17 cellular contexts compared by ENCODE assay signal in the genomic region with DNA sequence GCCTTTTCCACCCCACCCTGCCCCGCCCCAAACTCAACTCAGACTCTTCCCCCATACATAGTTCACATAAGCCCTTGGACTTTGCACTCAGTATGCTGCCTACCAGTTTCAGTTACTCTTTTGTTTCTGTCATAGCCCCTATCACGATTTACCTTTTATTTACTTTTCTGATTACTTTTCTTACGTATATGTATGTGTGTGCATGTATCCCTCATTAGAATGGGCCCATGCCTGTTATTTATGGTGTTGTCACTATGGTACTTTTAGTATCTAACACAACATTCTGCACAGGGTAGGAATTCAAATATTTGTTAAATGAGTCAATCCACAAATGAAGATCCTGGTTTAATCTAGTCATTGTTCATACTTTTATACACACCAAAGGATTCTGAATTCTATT. TPM values are rescaled to one million over a fixed set of nuclear protein-coding genes. Genes with fewer than 3 reads are reported as not detected.
DNase-seq lines count a peak whose midpoint lies in the region; ATAC-seq, FAIRE-seq and TF ChIP-seq lines count a peak whose summit lies in the region.
"Had no signal": no experiment of that assay in that cellular context is flagged by ENCODE, and none has a peak within 500 bp of the region (broad histone marks: within the 10 kb centered on the region; RNA-seq: fewer than 3 reads in every experiment).

No MANE protein-coding gene starts in this region.

- H2AFZ ChIP-seq in HepG2 (ENCODE audit: low read length) (no peak overlapping the region), SK-N-SH (ENCODE audit: low read depth) (no peak overlapping the region)

- peaks cover 8% of the 10 kb centered on the region for H3K4me1 ChIP-seq in HepG2 (ENCODE audit: insufficient read depth, low read length)
- no peaks in the 10 kb centered on the region for H3K4me1 ChIP-seq in right lobe of liver
- peaks cover 0 to 18% of the 10 kb centered on the region in 2 experiments; a peak in 2 of 4 replicates for H3K4me1 ChIP-seq in SK-N-SH (ENCODE audit: control insufficient read depth in 1 of 2, insufficient read depth in 2 of 2, low read depth in 1 of 2, low read length in 1 of 2)
- H3K4me1 ChIP-seq in foreskin keratinocyte: peaks cover 11% of the 10 kb centered on the region
- no peaks in the 10 kb centered on the region for H3K4me1 ChIP-seq in uterus

- WGBS in HepG2 (ENCODE audit: low lambda C conversion rate): 14% methylated on average over 3 of the region's 3 CpGs
- WGBS in right lobe of liver (ENCODE audit: insufficient coverage, low coverage, low lambda C conversion rate, missing lambda C conversion rate): 50% methylated on average over 3 of the region's 3 CpGs
- whole genome bisulfite sequencing in SK-N-SH (ENCODE audit: low lambda C conversion rate): 88% methylated on average over 3 of the region's 3 CpGs

- POLR2A ChIA-PET in HepG2 (lab: Yijun Ruan, JAX): no interaction called here
- POLR2A ChIA-PET in SK-N-SH (lab: Yijun Ruan, JAX): no interaction called here

- H3K36me3 ChIP-seq in HepG2 (replicated peaks in 1 of 2; ENCODE audit: control insufficient read depth in 1 of 2, insufficient read depth in 2 of 2, low read length in 2 of 2) (no peaks in the 10 kb centered on the region), right lobe of liver (no peaks in the 10 kb centered on the region), SK-N-SH (replicated peaks in 1 of 2; ENCODE audit: control insufficient read depth in 1 of 2, insufficient read depth in 2 of 2, low read length in 1 of 2) (no peaks in the 10 kb centered on the region), uterus (no peaks in the 10 kb centered on the region)
- H3K36me3 ChIP-seq: ovary had no signal

- H3K9me2 ChIP-seq in SK-N-SH: no peaks in the 10 kb centered on the region

- DNase-seq in HepG2 (ENCODE audit: low spot score): peak; percentile 41
- no peak for DNase-seq in right lobe of liver
- no peak for DNase-seq in SK-N-SH
- peak; percentile 57 to 75 for DNase-seq in foreskin keratinocyte
- no peak for DNase-seq in uterus
- no peak for DNase-seq in stimulated activated CD8-positive, alpha-beta memory T cell treated with anti-CD3 and anti-CD28 coated beads, Interleukin-4, amount 100 ng/mL, for 48 hours
- DNase-seq in NCI-H1417 (lab: John Stamatoyannopoulos, UW): no peak
- DNase-seq in GM12892 (ENCODE audit: insufficient read length): no peak
- DNase-seq: activated T-cell treated with anti-CD3 and anti-CD28 coated beads, Interleukin-2, amount 50 U/mL, for 72 hours; NCI-H1105; NCI-H510A; OCI-M1; ovary; stimulated activated CD4-positive, alpha-beta T cell treated with anti-CD3 and anti-CD28 coated beads, Interleukin-12 subunit alpha, Interleukin-12 subunit beta, amount 100 ng/mL, for 4 hours had no signal

- H3K9ac ChIP-seq in HepG2 (ENCODE audit: insufficient read depth, low read depth, low read length) (no peak overlapping the region), SK-N-SH (peak overlapping the region; percentile 18; the same call in 1 of the 2 replicates)

- ATAC-seq in HepG2: peak; percentile 50
- ATAC-seq in right lobe of liver: no peak
- ATAC-seq in foreskin keratinocyte: peak; percentile 58
- ATAC-seq: activated T-cell treated with anti-CD3 and anti-CD28 coated beads, Interleukin-2, amount 50 U/mL, for 72 hours had no signal

- H3K9me3 ChIP-seq in HepG2 (ENCODE audit: low read length): no peaks in the 10 kb centered on the region
- no peaks in the 10 kb centered on the region for H3K9me3 ChIP-seq in right lobe of liver
- H3K9me3 ChIP-seq in SK-N-SH: no peaks in the 10 kb centered on the region
- H3K9me3 ChIP-seq in uterus: no peaks in the 10 kb centered on the region
- H3K9me3 ChIP-seq: ovary had no signal

- no peaks in the 10 kb centered on the region for H4K20me1 ChIP-seq in HepG2 (ENCODE audit: insufficient read depth, low read length)
- H4K20me1 ChIP-seq in SK-N-SH (ENCODE audit: insufficient read depth): no peaks in the 10 kb centered on the region

- H3F3A ChIP-seq in SK-N-SH (replicated peaks; ENCODE audit: insufficient read depth): peaks cover 16% of the 10 kb centered on the region

- TF ChIP-seq POLR2A in HepG2 (IDR thresholded peaks at IDR 0.05; ENCODE audit: insufficient read depth in 1 of 2, low read depth in 2 of 2, low read length in 2 of 2) (no peak), right lobe of liver (IDR thresholded peaks at IDR 0.05) (no peak), uterus (IDR thresholded peaks at IDR 0.05) (no peak), GM12892 (IDR thresholded peaks at IDR 0.05; ENCODE audit: low read depth, low read length) (no peak)

- H3K27ac ChIP-seq in HepG2 (ENCODE audit: extremely low read length, insufficient read depth, low read length) (no peak overlapping the region), right lobe of liver (no peak overlapping the region), SK-N-SH (ENCODE audit: low read depth in 2 of 2, low read length in 1 of 2) (peak overlapping the region in 1 of 2 experiments; percentile 73; a peak in 3 of 4 replicates), foreskin keratinocyte (no peak overlapping the region), uterus (peak overlapping the region; percentile 71 to 90)
- H3K27ac ChIP-seq: coronary artery, ovary had no signal

- in situ Hi-C loops in HepG2 (cut with HindIII; ENCODE audit: extremely low pct_ligation_motif_present, low pct_unique_long_range_greater_than_20kb): no loop called here

- H3K4me2 ChIP-seq in HepG2 (ENCODE audit: low read depth, low read length) (no peak overlapping the region), SK-N-SH (no peak overlapping the region)

- CTCF ChIA-PET in HepG2 (lab: Yijun Ruan, JAX; ENCODE audit: low intra/inter-chr PET ratio, low total read pairs): no interaction called here
- CTCF ChIA-PET in SK-N-SH (lab: Yijun Ruan, JAX): no interaction called here

- no TSS peak for BruUV-seq in HepG2 (replicated peaks; lab: Mats Ljungman, UMichigan)

- intact Hi-C loops in HepG2 (cut with micrococcal nuclease; ENCODE audit: unreplicated experiment) (no loop called here), right lobe of liver (cut with DNase I) (no loop called here), uterus (cut with DNase I; ENCODE audit: low total_unique reads) (no loop called here)

- TF ChIP-seq CTCF in HepG2 (CRISPR knock-in tag; IDR thresholded peaks at IDR 0.05): no peak
- no peak for TF ChIP-seq CTCF in right lobe of liver (IDR thresholded peaks at IDR 0.05)
- TF ChIP-seq CTCF in SK-N-SH (IDR thresholded peaks at IDR 0.05): no peak
- TF ChIP-seq CTCF in foreskin keratinocyte (conservative IDR thresholded peaks at IDR 0.05): no peak
- no peak for TF ChIP-seq CTCF in uterus (IDR thresholded peaks at IDR 0.05)

- H3K79me2 ChIP-seq in HepG2 (ENCODE audit: insufficient read depth, low read length) (no peaks in the 10 kb centered on the region), SK-N-SH (ENCODE audit: insufficient read depth) (no peaks in the 10 kb centered on the region)

- H3K27me3 ChIP-seq in HepG2 (ENCODE audit: control insufficient read depth in 1 of 2, insufficient read depth in 2 of 2, low read length in 2 of 2): no peaks in the 10 kb centered on the region
- no peaks in the 10 kb centered on the region for H3K27me3 ChIP-seq in right lobe of liver
- H3K27me3 ChIP-seq in SK-N-SH (ENCODE audit: insufficient read depth): no peaks in the 10 kb centered on the region
- H3K27me3 ChIP-seq in foreskin keratinocyte: no peaks in the 10 kb centered on the region
- H3K27me3 ChIP-seq in uterus: no peaks in the 10 kb centered on the region
- H3K27me3 ChIP-seq: ovary had no signal

- TF ChIP-seq EP300 in HepG2 (IDR thresholded peaks at IDR 0.05; ENCODE audit: low read depth in 2 of 2, low read length in 2 of 2) (no peak), HepG2 (CRISPR knock-in tag; IDR thresholded peaks at IDR 0.05; ENCODE audit: borderline replicate concordance) (no peak), SK-N-SH (IDR thresholded peaks at IDR 0.05; ENCODE audit: borderline replicate concordance in 1 of 2, low read depth in 1 of 2, low read length in 1 of 2) (no peak)

- no peak for FAIRE-seq in HepG2 (lab: Jason Lieb, UNC)
- FAIRE-seq in GM12892 (lab: Jason Lieb, UNC): no peak
- FAIRE-seq: D721Med had no signal

- no peak overlapping the region for H3K4me3 ChIP-seq in HepG2 (replicated peaks in 1 of 3; ENCODE audit: insufficient read depth in 1 of 3, low read depth in 2 of 3, low read length in 3 of 3)
- H3K4me3 ChIP-seq in right lobe of liver: no peak overlapping the region
- no peak overlapping the region for H3K4me3 ChIP-seq in SK-N-SH (ENCODE audit: low read depth in 2 of 2, low read length in 1 of 2)
- no peak overlapping the region for H3K4me3 ChIP-seq in uterus
- H3K4me3 ChIP-seq: coronary artery, ovary had no signal

- TF ChIP-seq RAD21 in HepG2 (CRISPR knock-in tag; IDR thresholded peaks at IDR 0.05) (no peak), SK-N-SH (IDR thresholded peaks at IDR 0.05; ENCODE audit: low read length) (no peak)

RNA-seq across cellular contexts. Expression of a gene that starts 16.5 kb away (rescaled TPM):
- total RNA-seq in HepG2 (2016; rRNA removed; fragmentation: Illumina TruSeq; extraction: Trizol): not detected in 2 replicates
- not detected in 2 replicates for total RNA-seq in HepG2 (2016; cell fraction: cytosol; rRNA removed; fragmentation: Illumina TruSeq; extraction: Trizol; ENCODE audit: low read depth)
- not detected in 2 replicates for total RNA-seq in HepG2 (2016; cell fraction: insoluble cytoplasmic fraction; rRNA removed; fragmentation: Illumina TruSeq; extraction: Trizol)
- total RNA-seq in HepG2 (2016; cell fraction: membrane; rRNA removed; fragmentation: Illumina TruSeq; extraction: Trizol): not detected in 2 replicates
- total RNA-seq in HepG2 (2016; cell fraction: nucleus; rRNA removed; fragmentation: Illumina TruSeq; extraction: Trizol): not detected in 2 replicates
- polyA plus RNA-seq in HepG2 (2011; rRNA removed): not detected in 2 replicates
- polyA plus RNA-seq in HepG2 (2011; cell fraction: cytosol; rRNA removed): not detected in 2 replicates
- polyA plus RNA-seq in HepG2 (2011; cell fraction: nucleus; rRNA removed): not detected in 2 replicates
- polyA plus RNA-seq in HepG2 (2012): not detected in 2 replicates
- polyA plus RNA-seq in HepG2 (2016; cell fraction: cytosol; fragmentation: Illumina TruSeq; extraction: Trizol; ENCODE audit: low read depth): not detected in 2 replicates
- not detected in 2 replicates for polyA plus RNA-seq in HepG2 (2016; cell fraction: insoluble cytoplasmic fraction; fragmentation: Illumina TruSeq; extraction: Trizol; ENCODE audit: low read depth)
- polyA plus RNA-seq in HepG2 (2016; cell fraction: membrane; fragmentation: Illumina TruSeq; extraction: Trizol; ENCODE audit: low read depth): not detected in 2 replicates
- not detected in 2 replicates for polyA plus RNA-seq in HepG2 (2016; cell fraction: nucleus; fragmentation: Illumina TruSeq; extraction: Trizol; ENCODE audit: insufficient read depth, low read depth)
- polyA minus RNA-seq in HepG2 (2011; rRNA and poly(A)+ RNA removed; ENCODE audit: low replicate concordance): not detected in 2 replicates
- polyA minus RNA-seq in HepG2 (2011; cell fraction: cytosol; rRNA and poly(A)+ RNA removed): not detected in 2 replicates
- not detected in 2 replicates for polyA minus RNA-seq in HepG2 (2011; cell fraction: nucleus; rRNA and poly(A)+ RNA removed)
- total RNA-seq in right lobe of liver: 10 to 100 TPM in 3 of 6 experiments, 1 to 10 TPM in 3; 5.1 to 51.2 (median 10.1) TPM
- 30.6 and 50.2 TPM in 2 replicates for polyA plus RNA-seq in SK-N-SH (2012; rRNA removed)
- 49.5 and 50.9 TPM in 2 replicates for polyA plus RNA-seq in SK-N-SH (2012; cell fraction: cytosol; rRNA removed)
- polyA plus RNA-seq in SK-N-SH (2012; cell fraction: nucleus; rRNA removed): 7.9 and 36.0 TPM in 2 replicates
- total RNA-seq in foreskin keratinocyte: 0.07 TPM in 1 of 2 replicates, not detected in the other
- 0.06 and 0.08 TPM in 2 replicates for polyA plus RNA-seq in foreskin keratinocyte
- total RNA-seq in uterus: 100 to 1,000 TPM in 3 of 4 donors, 10 to 100 TPM in 1; 79.4 to 930 (median 325) TPM
- not detected for polyA plus RNA-seq in GM12892 (2012; ENCODE audit: missing spikeins)
- total RNA-seq: A673; activated T-cell treated with anti-CD3 and anti-CD28 coated beads, Interleukin-2, amount 50 U/mL, for 72 hours had no signal

RNA-seq across cellular contexts. Expression of a gene that starts 54.9 kb away (rescaled TPM):
- total RNA-seq in HepG2 (2016; rRNA removed; fragmentation: Illumina TruSeq; extraction: Trizol) (not detected in 2 replicates), right lobe of liver (100 to 1,000 TPM in 5 of 6 experiments, 10 to 100 TPM in 1; 82.7 to 235 (median 164) TPM), foreskin keratinocyte (0.18 and 0.48 TPM in 2 replicates), uterus (1,000 to 10,000 TPM; 1,699 to 4,675 (median 2,258) TPM)
- total RNA-seq in HepG2 (2016; cell fraction: cytosol; rRNA removed; fragmentation: Illumina TruSeq; extraction: Trizol; ENCODE audit: low read depth): not detected in 2 replicates
- not detected in 2 replicates for total RNA-seq in HepG2 (2016; cell fraction: insoluble cytoplasmic fraction; rRNA removed; fragmentation: Illumina TruSeq; extraction: Trizol)
- not detected in 2 replicates for total RNA-seq in HepG2 (2016; cell fraction: membrane; rRNA removed; fragmentation: Illumina TruSeq; extraction: Trizol)
- total RNA-seq in HepG2 (2016; cell fraction: nucleus; rRNA removed; fragmentation: Illumina TruSeq; extraction: Trizol): not detected in 2 replicates
- polyA plus RNA-seq in HepG2 (2011; rRNA removed) (not detected in 2 replicates), SK-N-SH (2012; rRNA removed) (5.5 and 8.9 TPM in 2 replicates), foreskin keratinocyte (0.13 and 0.40 TPM in 2 replicates)
- polyA plus RNA-seq in HepG2 (2011; cell fraction: cytosol; rRNA removed): not detected in 2 replicates
- not detected in 2 replicates for polyA plus RNA-seq in HepG2 (2011; cell fraction: nucleus; rRNA removed)
- not detected in 2 replicates for polyA plus RNA-seq in HepG2 (2012)
- polyA plus RNA-seq in HepG2 (2016; cell fraction: cytosol; fragmentation: Illumina TruSeq; extraction: Trizol; ENCODE audit: low read depth): not detected in 2 replicates
- polyA plus RNA-seq in HepG2 (2016; cell fraction: insoluble cytoplasmic fraction; fragmentation: Illumina TruSeq; extraction: Trizol; ENCODE audit: low read depth): not detected in 2 replicates
- polyA plus RNA-seq in HepG2 (2016; cell fraction: membrane; fragmentation: Illumina TruSeq; extraction: Trizol; ENCODE audit: low read depth): not detected in 2 replicates
- polyA plus RNA-seq in HepG2 (2016; cell fraction: nucleus; fragmentation: Illumina TruSeq; extraction: Trizol; ENCODE audit: insufficient read depth, low read depth): not detected in 2 replicates
- polyA minus RNA-seq in HepG2 (2011; rRNA and poly(A)+ RNA removed; ENCODE audit: low replicate concordance): not detected in 2 replicates
- not detected in 2 replicates for polyA minus RNA-seq in HepG2 (2011; cell fraction: cytosol; rRNA and poly(A)+ RNA removed)
- not detected in 2 replicates for polyA minus RNA-seq in HepG2 (2011; cell fraction: nucleus; rRNA and poly(A)+ RNA removed)
- 5.9 and 7.0 TPM in 2 replicates for polyA plus RNA-seq in SK-N-SH (2012; cell fraction: cytosol; rRNA removed)
- polyA plus RNA-seq in SK-N-SH (2012; cell fraction: nucleus; rRNA removed): 3.5 and 7.3 TPM in 2 replicates
- not detected for polyA plus RNA-seq in GM12892 (2012; ENCODE audit: missing spikeins)
- total RNA-seq: activated T-cell treated with anti-CD3 and anti-CD28 coated beads, Interleukin-2, amount 50 U/mL, for 72 hours had no signal

Comparison
In these comparisons a context has a peak if more than half of its experiments do, and no peak if none do; other contexts are left out.
1. ATAC-seq: peak in HepG2 (single experiment) and foreskin keratinocyte (single experiment); none in right lobe of liver (0 of 4).
2. DNase-seq: peak in HepG2 (single experiment) and foreskin keratinocyte (2 of 2); none in right lobe of liver (0 of 3), SK-N-SH (single experiment), uterus (0 of 2), stimulated activated CD8-positive, alpha-beta memory T cell treated with anti-CD3 and anti-CD28 coated beads, Interleukin-4, amount 100 ng/mL, for 48 hours (single experiment), NCI-H1417 (0 of 3) and GM12892 (single experiment).
3. RNA of a gene that starts 54.9 kb away (total RNA-seq): 1,699 to 4,675 TPM in uterus and 82.7 to 235 TPM in right lobe of liver; 0.18 to 0.48 TPM in foreskin keratinocyte and not detected in HepG2; every median in the first group is over 10 times any median in the second.
4. H3K27ac ChIP-seq: peak in uterus (2 of 2); none in HepG2 (single experiment), right lobe of liver (0 of 3) and foreskin keratinocyte (single experiment).